Comparison of ENCODE assay signal across 22 cellular contexts in the genomic region with DNA sequence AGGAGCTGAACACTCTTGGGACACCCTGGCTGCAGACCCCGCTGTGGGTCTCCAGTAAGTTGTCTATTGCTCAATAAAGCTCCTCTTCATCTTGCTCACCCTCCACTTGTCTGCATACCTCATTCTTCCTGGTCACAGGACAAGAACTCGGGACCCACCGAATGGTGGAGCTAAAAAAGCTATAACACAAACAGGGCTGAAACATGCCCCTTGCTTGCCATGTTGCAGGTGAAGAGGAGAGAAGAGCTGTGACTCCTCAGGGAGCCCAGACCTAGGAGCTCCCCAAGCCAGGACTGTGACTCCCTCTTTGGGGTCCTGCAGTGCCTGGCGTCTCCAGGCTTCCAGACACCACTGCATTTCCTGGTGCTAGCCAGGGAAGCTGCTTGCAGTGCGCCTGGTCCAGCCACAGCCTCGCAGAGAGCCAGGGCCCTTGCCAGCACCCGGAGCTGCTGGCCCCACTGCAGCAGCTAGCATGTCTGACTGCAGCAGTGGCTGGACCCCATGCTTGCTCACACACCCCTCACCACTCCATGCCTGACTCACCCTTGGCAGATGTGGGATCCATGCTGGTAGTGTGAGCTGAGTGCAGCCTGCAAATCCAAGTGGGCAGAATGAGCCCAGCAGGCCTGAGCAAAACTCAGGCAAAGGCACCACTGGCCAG. TPM values are rescaled to one million over a fixed set of nuclear protein-coding genes. Genes with fewer than 3 reads are reported as not detected.
DNase-seq lines count a peak whose midpoint lies in the region; ATAC-seq, FAIRE-seq and TF ChIP-seq lines count a peak whose summit lies in the region.
"Had no signal": no experiment of that assay in that cellular context is flagged by ENCODE, and none has a peak within 500 bp of the region (broad histone marks: within the 10 kb centered on the region; RNA-seq: fewer than 3 reads in every experiment).

No MANE protein-coding gene starts in this region.

- no peaks in the 10 kb centered on the region for H3K9me2 ChIP-seq in SK-N-SH

- ATAC-seq in SK-N-SH treated with all-trans-retinoic acid at 6 μM for 48 hours, result peak; percentile 13
- ATAC-seq in GM18858 (IDR thresholded peaks at IDR 0.05; ENCODE audit: unreplicated experiment), result no peak

- H3K9me3 Mint-ChIP-seq in astrocyte (ENCODE audit: unreplicated experiment), result no peaks in the 10 kb centered on the region
- H3K9me3 Mint-ChIP-seq in neural progenitor cell, result peaks cover 14% of the 10 kb centered on the region
- H3K9me3 Mint-ChIP-seq: activated CD8-positive, alpha-beta T cell treated with anti-CD3 and anti-CD28 coated beads for 36 hours had no signal

- H3K4me3 Mint-ChIP-seq in astrocyte (ENCODE audit: unreplicated experiment), result no peak overlapping the region
- no peak overlapping the region for H3K4me3 Mint-ChIP-seq in neural progenitor cell

- H3K4me1 Mint-ChIP-seq in astrocyte (ENCODE audit: low read depth, unreplicated experiment) (peaks cover 4% of the 10 kb centered on the region), neural progenitor cell (peaks cover 9% of the 10 kb centered on the region)

- H3K36me3 Mint-ChIP-seq in astrocyte (ENCODE audit: low read depth, unreplicated experiment), result peaks cover 2% of the 10 kb centered on the region
- no peaks in the 10 kb centered on the region for H3K36me3 Mint-ChIP-seq in neural progenitor cell

- H4K20me1 ChIP-seq in SK-N-SH (ENCODE audit: insufficient read depth) (no peaks in the 10 kb centered on the region), astrocyte (ENCODE audit: insufficient read depth, low read length) (no peaks in the 10 kb centered on the region), neural progenitor cell (ENCODE audit: low read depth) (no peaks in the 10 kb centered on the region)

- H3K4me2 ChIP-seq in SK-N-SH (no peak overlapping the region), astrocyte (ENCODE audit: low read length) (no peak overlapping the region), neural progenitor cell (no peak overlapping the region)

- FAIRE-seq in astrocyte (lab: Jason Lieb, UNC), result no peak
- FAIRE-seq: colon, H54, TTC549 had no signal

- H2AFZ ChIP-seq in SK-N-SH (ENCODE audit: low read depth) (no peak overlapping the region), astrocyte (ENCODE audit: low read depth, low read length) (no peak overlapping the region), neural progenitor cell (replicated peaks) (peak overlapping the region; percentile 71)

- no peak overlapping the region for H3K27ac ChIP-seq in SK-N-SH (ENCODE audit: low read depth in 2 of 2, low read length in 1 of 2)
- no peak overlapping the region for H3K27ac ChIP-seq in HEK293 (ENCODE audit: extremely low read depth, low read depth, low read length)
- no peak overlapping the region for H3K27ac ChIP-seq in astrocyte (ENCODE audit: low read depth, low read length)
- no peak overlapping the region for H3K27ac ChIP-seq in neural progenitor cell
- no peak overlapping the region for H3K27ac ChIP-seq in esophagus squamous epithelium
- H3K27ac ChIP-seq: gastroesophageal sphincter, left ventricle myocardium inferior, prostate gland, SK-N-MC, transverse colon had no signal

- no peaks in the 10 kb centered on the region for H3F3A ChIP-seq in SK-N-SH (replicated peaks; ENCODE audit: insufficient read depth)
- H3F3A ChIP-seq in neural progenitor cell (ENCODE audit: low read depth), result peaks cover 36% of the 10 kb centered on the region

- H3K27ac Mint-ChIP-seq in astrocyte (ENCODE audit: unreplicated experiment) (no peak overlapping the region), neural progenitor cell (no peak overlapping the region)
- H3K27ac Mint-ChIP-seq: activated CD8-positive, alpha-beta T cell treated with anti-CD3 and anti-CD28 coated beads for 36 hours; activated T-helper 2 cell treated with anti-CD3 and anti-CD28 coated beads, Interferon-gamma antibody, Interleukin-2, Interleukin-4, amounts not matched to agents 10 μg/mL and 5 μg/mL and 100 μg/mL, durations not matched to agents 14 hours and 24 hours and 36 hours had no signal

- H3K27me3 ChIP-seq in SK-N-SH (ENCODE audit: insufficient read depth) (no peaks in the 10 kb centered on the region), astrocyte (ENCODE audit: insufficient read depth, low read length) (no peaks in the 10 kb centered on the region), neural progenitor cell (no peaks in the 10 kb centered on the region), esophagus squamous epithelium (peaks cover 0 to 9% (median 0%) of the 10 kb centered on the region in 4 donors)
- H3K27me3 ChIP-seq: gastroesophageal sphincter, transverse colon had no signal

- 78% methylated on average over 3 of the region's 7 CpGs for WGBS in SK-N-SH (ENCODE audit: low lambda C conversion rate)
- WGBS in esophagus squamous epithelium, 2 donors, result 82 to 100% methylated on average over 1 to 3 of the region's 7 CpGs

- H3K4me3 ChIP-seq in SK-N-SH (ENCODE audit: low read depth in 2 of 2, low read length in 1 of 2) (no peak overlapping the region), HEK293 (ENCODE audit: low read depth, low read length) (no peak overlapping the region), astrocyte (ENCODE audit: insufficient read depth, low read depth, low read length) (no peak overlapping the region), neural progenitor cell (no peak overlapping the region), esophagus squamous epithelium (no peak overlapping the region)

- TF ChIP-seq CTCF in SK-N-SH (IDR thresholded peaks at IDR 0.05), result no peak
- no peak for TF ChIP-seq CTCF in HEK293 (tag by site-specific recombination; IDR thresholded peaks at IDR 0.05)
- TF ChIP-seq CTCF in astrocyte (IDR thresholded peaks at IDR 0.05; ENCODE audit: insufficient read depth, low read depth, low read length), result no peak
- TF ChIP-seq CTCF in neural progenitor cell (IDR thresholded peaks at IDR 0.05), result no peak
- no peak for TF ChIP-seq CTCF in esophagus squamous epithelium (IDR thresholded peaks at IDR 0.05)

- H3K4me1 ChIP-seq in SK-N-SH (ENCODE audit: control insufficient read depth in 1 of 2, insufficient read depth in 2 of 2, low read depth in 1 of 2, low read length in 1 of 2) (peaks cover 0 to 13% of the 10 kb centered on the region in 2 experiments; a peak in 1 of 4 replicates), HEK293 (ENCODE audit: control insufficient read depth, insufficient read depth, low read length) (no peaks in the 10 kb centered on the region; the same call in 1 of the 2 replicates), astrocyte (ENCODE audit: insufficient read depth, low read length) (no peaks in the 10 kb centered on the region), neural progenitor cell (peaks cover 3% of the 10 kb centered on the region), esophagus squamous epithelium (peaks cover 7 to 14% (median 8%) of the 10 kb centered on the region in 3 donors)

- intact Hi-C loops in esophagus squamous epithelium (cut with DNase I), result no loop called here

- no peak for TF ChIP-seq EP300 in SK-N-SH (IDR thresholded peaks at IDR 0.05; ENCODE audit: borderline replicate concordance in 1 of 2, low read depth in 1 of 2, low read length in 1 of 2)

- POLR2A ChIA-PET in SK-N-SH (lab: Yijun Ruan, JAX), result no interaction called here
- POLR2A ChIA-PET in HEK293 (lab: Yijun Ruan, JAX), result interaction anchor here (1.2 kb wide), 1 partner anchor 244 kb away, joined by 4 read pairs; no protein-coding TSS in a partner anchor

- DNase-seq in SK-N-SH (no peak), astrocyte (ENCODE audit: low read depth) (peak; percentile 27), neural progenitor cell (ENCODE audit: low spot score) (no peak), esophagus squamous epithelium (lab: John Stamatoyannopoulos, UW) (no peak)
- no peak for DNase-seq in activated CD8-positive, alpha-beta memory T cell treated with anti-CD3 and anti-CD28 coated beads for 24 hours
- DNase-seq: 8988T; activated CD8-positive, alpha-beta T cell treated with anti-CD3 and anti-CD28 coated beads for 36 hours; left ventricle myocardium inferior; NCI-H146; OCI-M1; stimulated activated naive CD4-positive, alpha-beta T cell treated with Interleukin-2 at 50 U/mL for 16 hours; transverse colon had no signal

- TF ChIP-seq POLR2A in esophagus squamous epithelium (IDR thresholded peaks at IDR 0.05), result no peak

- CTCF ChIA-PET in SK-N-SH (lab: Yijun Ruan, JAX), result no interaction called here
- CTCF ChIA-PET in HEK293 (lab: Yijun Ruan, JAX), result interaction anchor here (1.5 to 1.9 kb wide), 2 partner anchors 10 to 13 kb away, joined by 3 to 4 read pairs; no protein-coding TSS in a partner anchor

- H3K79me2 ChIP-seq in SK-N-SH (ENCODE audit: insufficient read depth) (no peaks in the 10 kb centered on the region), astrocyte (ENCODE audit: insufficient read depth, low read length) (no peaks in the 10 kb centered on the region), neural progenitor cell (ENCODE audit: low read depth) (no peaks in the 10 kb centered on the region)

- TF ChIP-seq RAD21 in SK-N-SH (IDR thresholded peaks at IDR 0.05; ENCODE audit: low read length), result no peak

- no peaks in the 10 kb centered on the region for H3K36me3 ChIP-seq in SK-N-SH (replicated peaks in 1 of 2; ENCODE audit: control insufficient read depth in 1 of 2, insufficient read depth in 2 of 2, low read length in 1 of 2)
- no peaks in the 10 kb centered on the region for H3K36me3 ChIP-seq in HEK293 (ENCODE audit: control insufficient read depth in 2 of 2, insufficient read depth in 1 of 2, low read length in 2 of 2)
- H3K36me3 ChIP-seq in astrocyte (ENCODE audit: insufficient read depth, low read length), result no peaks in the 10 kb centered on the region
- no peaks in the 10 kb centered on the region for H3K36me3 ChIP-seq in neural progenitor cell
- no peaks in the 10 kb centered on the region for H3K36me3 ChIP-seq in esophagus squamous epithelium
- H3K36me3 ChIP-seq: gastroesophageal sphincter, left ventricle myocardium inferior, prostate gland, transverse colon had no signal

- H3K9me3 ChIP-seq in SK-N-SH (no peaks in the 10 kb centered on the region), HEK293 (ENCODE audit: control insufficient read depth, insufficient read depth, low read depth, low read length) (no peaks in the 10 kb centered on the region), astrocyte (ENCODE audit: insufficient read depth, low read depth, low read length) (no peaks in the 10 kb centered on the region), neural progenitor cell (ENCODE audit: low read depth) (no peaks in the 10 kb centered on the region), esophagus squamous epithelium (no peaks in the 10 kb centered on the region)
- H3K9me3 ChIP-seq: prostate gland, transverse colon had no signal

- H3K9ac ChIP-seq in SK-N-SH (no peak overlapping the region), astrocyte (ENCODE audit: low read length) (no peak overlapping the region), neural progenitor cell (no peak overlapping the region)

- H3K27me3 Mint-ChIP-seq in astrocyte (ENCODE audit: low read depth, unreplicated experiment) (no peaks in the 10 kb centered on the region), neural progenitor cell (ENCODE audit: insufficient read depth, low read depth) (peaks cover 13% of the 10 kb centered on the region)
- H3K27me3 Mint-ChIP-seq: activated CD8-positive, alpha-beta T cell treated with anti-CD3 and anti-CD28 coated beads for 36 hours had no signal

RNA-seq across cellular contexts. Expression of a gene that starts 37.1 kb away (rescaled TPM):
- not detected in 2 replicates for polyA plus RNA-seq in SK-N-SH (2012; rRNA removed)
- not detected in 2 replicates for polyA plus RNA-seq in SK-N-SH (2012; cell fraction: cytosol; rRNA removed)
- not detected in 2 replicates for polyA plus RNA-seq in SK-N-SH (2012; cell fraction: nucleus; rRNA removed)
- total RNA-seq in astrocyte, result not detected in 2 replicates
- total RNA-seq in neural progenitor cell (ENCODE audit: low replicate concordance), result under 0.01 TPM in 1 of 2 replicates, not detected in the other
- total RNA-seq in esophagus squamous epithelium, result not detected
- total RNA-seq: activated T-helper 2 cell treated with anti-CD3 and anti-CD28 coated beads, Interferon-gamma antibody, Interleukin-2, Interleukin-4, amounts not matched to agents 10 μg/mL and 5 μg/mL and 100 μg/mL, durations not matched to agents 14 hours and 24 hours and 36 hours; gastroesophageal sphincter; left ventricle myocardium inferior; prostate gland; transverse colon had no signal
